17 cellular contexts compared by ENCODE assay signal in the genomic region with DNA sequence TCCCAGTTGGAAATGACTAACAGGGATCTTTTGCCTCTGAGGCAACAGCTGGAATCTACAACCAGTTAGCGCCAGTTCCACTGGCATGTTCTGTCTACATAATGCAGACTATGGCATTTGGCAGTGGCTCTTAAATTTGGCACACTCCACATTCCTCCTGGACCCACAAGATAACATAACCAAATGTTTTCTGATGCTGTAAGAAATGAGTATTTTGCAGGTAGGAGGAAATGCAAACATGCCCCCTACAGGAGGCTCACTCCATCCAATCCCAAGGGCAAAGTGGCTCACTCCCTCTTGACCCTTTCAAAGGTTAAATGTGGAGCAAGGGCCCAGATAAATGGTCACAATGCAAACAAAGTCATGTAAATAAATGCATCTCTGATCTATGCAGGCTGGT.
A peak's percentile ranks its signal among the peaks of the same experiment; 100 is the strongest.
DNase-seq lines count a peak whose midpoint lies in the region; ATAC-seq and TF ChIP-seq lines count a peak whose summit lies in the region.
"Had no signal": no experiment of that assay in that cellular context is flagged by ENCODE, and none has a peak within 500 bp of the region (broad histone marks: within the 10 kb centered on the region; RNA-seq: fewer than 3 reads in every experiment).

No MANE protein-coding gene starts in this region.

- H3K4me2 ChIP-seq in DND-41 (ENCODE audit: insufficient read depth, low read length) (no peak overlapping the region), OCI-LY7 (ENCODE audit: low read length) (no peak overlapping the region)
- H3K4me2 ChIP-seq: PC-9 had no signal

- no peak overlapping the region for H3K4me3 ChIP-seq in DND-41 (ENCODE audit: low read depth in 1 of 2, low read length in 2 of 2)
- H3K4me3 ChIP-seq in H7 (ENCODE audit: insufficient read depth, low read depth, low read length), result no peak overlapping the region
- no peak overlapping the region for H3K4me3 ChIP-seq in liver (ENCODE audit: low read depth in 1 of 3, low read length in 3 of 3)
- H3K4me3 ChIP-seq in OCI-LY7 (ENCODE audit: low read depth, low read length, poor library complexity, severe bottlenecking), result no peak overlapping the region
- H3K4me3 ChIP-seq: GM23248, PC-9 had no signal

- H2AFZ ChIP-seq in DND-41 (ENCODE audit: low read depth, low read length) (no peak overlapping the region), OCI-LY7 (ENCODE audit: low read length) (no peak overlapping the region)
- H2AFZ ChIP-seq: GM23248, PC-9 had no signal

- peak; percentile 58 to 65 for TF ChIP-seq RAD21 in liver (IDR thresholded peaks at IDR 0.05)

- H3K4me1 ChIP-seq in DND-41 (ENCODE audit: insufficient read depth, low read length) (peaks cover 10% of the 10 kb centered on the region; the same call in 1 of the 2 replicates), liver (ENCODE audit: control insufficient read depth in 4 of 4, insufficient read depth in 4 of 4, low read length in 3 of 4) (peaks cover 0 to 3% (median 2%) of the 10 kb centered on the region in 4 donors), OCI-LY7 (ENCODE audit: insufficient read depth, low read length, poor library complexity, severe bottlenecking) (no peaks in the 10 kb centered on the region)

- H3K9ac ChIP-seq in DND-41 (ENCODE audit: low read depth, low read length) (no peak overlapping the region), liver (ENCODE audit: low read depth in 1 of 2, low read length in 2 of 2) (no peak overlapping the region)
- H3K9ac ChIP-seq: GM23248 had no signal

- intact Hi-C loops in OCI-LY7 (cut with micrococcal nuclease; ENCODE audit: unreplicated experiment), result no loop called here

- ATAC-seq in DND-41 (ENCODE audit: insufficient read depth, low read depth) (no peak), HG03159 (IDR thresholded peaks at IDR 0.05; ENCODE audit: unreplicated experiment) (no peak)
- ATAC-seq: T-cell had no signal

- DNase-seq in DND-41, result no peak
- peak; percentile 13 for DNase-seq in H7
- DNase-seq in cerebellar cortex (ENCODE audit: low spot score), result peak; percentile 33
- no peak for DNase-seq in OCI-LY7 (ENCODE audit: low spot score)
- no peak for DNase-seq in activated effector memory CD4-positive, alpha-beta T cell treated with anti-CD3 and anti-CD28 coated beads, Interleukin-2, amount 50 U/mL, for 16 hours
- DNase-seq in kidney tubule cell (ENCODE audit: low spot score), result no peak
- DNase-seq: CD4-positive, alpha-beta memory T cell; EL; GM23248; NCI-H146; NCI-H2081 treated with DMSO at 0.1 percent for 48 hours; NCI-H2227 treated with DMSO at 0.1 percent for 48 hours; NCI-H524 treated with DMSO at 0.1 percent for 48 hours; PC-9; T-cell had no signal

- 77% methylated on average over 1 of the region's 1 CpG for WGBS in liver

- H3K27me3 ChIP-seq in DND-41 (ENCODE audit: insufficient read depth, low read length, poor library complexity), result no peaks in the 10 kb centered on the region
- no peaks in the 10 kb centered on the region for H3K27me3 ChIP-seq in H7 (ENCODE audit: control insufficient read depth, insufficient read depth, low read length)
- H3K27me3 ChIP-seq in liver (ENCODE audit: control insufficient read depth in 4 of 4, insufficient read depth in 4 of 4, low read length in 3 of 4), result no peaks in the 10 kb centered on the region

- POLR2A ChIA-PET in OCI-LY7 (lab: Charles Lee), result interaction anchor here (0.6 kb wide), 2 partner anchors 39 to 467 kb away, joined by 3 to 4 read pairs; no protein-coding TSS in a partner anchor

- BruUV-seq in OCI-LY7 (replicated peaks; lab: Mats Ljungman, UMichigan), result no TSS peak

- TF ChIP-seq CTCF in DND-41 (IDR thresholded peaks at IDR 0.05; ENCODE audit: borderline replicate concordance, extremely low read depth, low read length, poor library complexity, severe bottlenecking) (peak; percentile 14), liver (IDR thresholded peaks at IDR 0.05; ENCODE audit: low read depth, low read length, missing input control) (no peak), OCI-LY7 (conservative IDR thresholded peaks at IDR 0.05; ENCODE audit: low read length) (no peak)

- no peaks in the 10 kb centered on the region for H3K9me2 ChIP-seq in OCI-LY7 (ENCODE audit: insufficient read depth, low read length)

- H4K20me1 ChIP-seq in DND-41 (ENCODE audit: insufficient read depth, low read length) (no peaks in the 10 kb centered on the region), OCI-LY7 (ENCODE audit: insufficient read depth, low read length) (no peaks in the 10 kb centered on the region)

- no peaks in the 10 kb centered on the region for H3K9me3 ChIP-seq in DND-41 (ENCODE audit: insufficient read depth, low read length, severe bottlenecking)
- no peaks in the 10 kb centered on the region for H3K9me3 ChIP-seq in liver (ENCODE audit: control insufficient read depth in 4 of 4, low read length in 3 of 4)
- H3K9me3 ChIP-seq in OCI-LY7 (ENCODE audit: low read length), result no peaks in the 10 kb centered on the region

- H3K79me2 ChIP-seq in DND-41 (ENCODE audit: insufficient read depth, low read length) (no peaks in the 10 kb centered on the region), OCI-LY7 (ENCODE audit: insufficient read depth, low read depth, low read length) (no peaks in the 10 kb centered on the region)

- no peaks in the 10 kb centered on the region for H3K36me3 ChIP-seq in DND-41 (ENCODE audit: insufficient read depth, low read length)
- no peaks in the 10 kb centered on the region for H3K36me3 ChIP-seq in H7 (replicated peaks; ENCODE audit: control insufficient read depth, insufficient read depth, low read length)
- no peaks in the 10 kb centered on the region for H3K36me3 ChIP-seq in liver (ENCODE audit: control insufficient read depth in 4 of 4, insufficient read depth in 3 of 4, low read depth in 1 of 4, low read length in 3 of 4)
- no peaks in the 10 kb centered on the region for H3K36me3 ChIP-seq in OCI-LY7 (ENCODE audit: insufficient read depth, low read length)

- H3K27ac ChIP-seq in DND-41 (ENCODE audit: low read length) (no peak overlapping the region), liver (ENCODE audit: low read depth in 1 of 2, low read length in 2 of 2) (no peak overlapping the region), OCI-LY7 (ENCODE audit: low read depth, low read length, poor library complexity, severe bottlenecking) (no peak overlapping the region)
- H3K27ac ChIP-seq: GM23248, PC-9 had no signal

- CTCF ChIA-PET in OCI-LY7 (lab: Charles Lee; ENCODE audit: unreplicated experiment), result no interaction called here

TF ChIP-seq in liver, 16 proteins besides CTCF, POLR2A, EP300 and RAD21:
- TF ChIP-seq RXRA (IDR thresholded peaks at IDR 0.05), result peak in 1 of 2 donors; percentile 57
- TF ChIP-seq SP1 (IDR thresholded peaks at IDR 0.05), result peak; percentile 53
- TF ChIP-seq HNF4A (conservative IDR thresholded peaks at IDR 0.05), result peak; percentile 42 to 47
- TF ChIP-seq GABPA (IDR thresholded peaks at IDR 0.05 in 1 of 2, conservative IDR thresholded peaks at IDR 0.05 in 1 of 2), result no peak
- TF ChIP-seq YY1 (IDR thresholded peaks at IDR 0.05), result no peak
- TF ChIP-seq MAX (IDR thresholded peaks at IDR 0.05), result no peak
- TF ChIP-seq ATF3 (IDR thresholded peaks at IDR 0.05), result no peak
- no peak for TF ChIP-seq TAF1 (conservative IDR thresholded peaks at IDR 0.05)

Comparison
In these comparisons a context has a peak if more than half of its experiments do, and no peak if none do; other contexts are left out.
1. DNase-seq: peak in H7 (single experiment) and cerebellar cortex (single experiment); none in DND-41 (single experiment), OCI-LY7 (single experiment), activated effector memory CD4-positive, alpha-beta T cell treated with anti-CD3 and anti-CD28 coated beads, Interleukin-2, amount 50 U/mL, for 16 hours (single experiment) and kidney tubule cell (single experiment).